ENCODE assay signal across 8 cellular contexts in the genomic region with DNA sequence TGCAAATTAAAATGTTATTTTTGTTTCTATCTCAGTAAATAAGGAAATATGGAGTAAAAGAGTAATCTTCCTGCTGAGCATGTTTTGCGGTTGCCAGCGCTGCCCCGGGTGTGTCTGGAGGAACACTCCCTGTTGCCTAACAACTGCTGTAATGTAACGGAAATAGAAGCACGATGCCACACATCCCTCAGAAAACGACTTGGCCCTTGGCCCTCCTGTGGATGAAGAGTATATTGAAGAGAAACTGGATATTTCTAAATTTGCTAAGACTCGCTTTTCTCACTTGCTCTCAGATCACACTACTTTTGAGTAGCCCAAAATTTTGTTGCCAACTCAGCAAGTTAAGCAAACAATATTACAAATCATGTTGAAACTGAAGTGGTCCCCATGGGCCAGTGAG. TPM values are rescaled to one million over a fixed set of nuclear protein-coding genes. Genes with fewer than 3 reads are reported as not detected.
DNase-seq lines count a peak whose midpoint lies in the region; ATAC-seq and TF ChIP-seq lines count a peak whose summit lies in the region.

No MANE protein-coding gene starts in this region.

- peak overlapping the region; percentile 11 for H3K27ac Mint-ChIP-seq in nephron progenitor cell

- intact Hi-C loops in esophagus squamous epithelium (cut with DNase I) (no loop called here), upper lobe of right lung (cut with DNase I) (no loop called here)

- no peaks in the 10 kb centered on the region for H3K9me3 ChIP-seq in HEK293 (ENCODE audit: control insufficient read depth, insufficient read depth, low read depth, low read length)
- no peaks in the 10 kb centered on the region for H3K9me3 ChIP-seq in esophagus squamous epithelium
- H3K9me3 ChIP-seq in upper lobe of right lung: no peaks in the 10 kb centered on the region

- H3K36me3 Mint-ChIP-seq in nephron progenitor cell (ENCODE audit: low read depth): peaks cover 15% of the 10 kb centered on the region

- ATAC-seq in upper lobe of right lung (peak; percentile 96), HG03025 (IDR thresholded peaks at IDR 0.05; ENCODE audit: low FRiP score, unreplicated experiment) (no peak)

- WGBS in esophagus squamous epithelium, 2 donors: 4 to 15% methylated on average over 7 of the region's 7 CpGs

- DNase-seq in GM10248 (ENCODE audit: extremely low spot score) (peak; percentile 46), NCI-H748 (lab: John Stamatoyannopoulos, UW; ENCODE audit: unreplicated experiment) (peak; percentile 13), esophagus squamous epithelium (lab: John Stamatoyannopoulos, UW) (peak; percentile 18), nephron progenitor cell (no peak), upper lobe of right lung (peak; percentile 86)
- DNase-seq in activated T-cell treated with anti-CD3 and anti-CD28 coated beads, Interleukin-2, amount 50 U/mL, for 1 hour: peak; percentile 52

- no peaks in the 10 kb centered on the region for H3K4me1 ChIP-seq in HEK293 (ENCODE audit: control insufficient read depth, insufficient read depth, low read length)
- peaks cover 0 to 10% (median 5%) of the 10 kb centered on the region in 3 donors for H3K4me1 ChIP-seq in esophagus squamous epithelium
- H3K4me1 ChIP-seq in upper lobe of right lung: no peaks in the 10 kb centered on the region

- peak; percentile 5 for TF ChIP-seq CTCF in GM10248 (IDR thresholded peaks at IDR 0.05; ENCODE audit: control extremely low read depth, extremely low read depth, low read depth, missing control alignments)
- no peak for TF ChIP-seq CTCF in HEK293 (tag by site-specific recombination; IDR thresholded peaks at IDR 0.05)
- peak in 4 of 6 experiments; percentile 26 to 65 (median 43) for TF ChIP-seq CTCF in esophagus squamous epithelium (IDR thresholded peaks at IDR 0.05)
- no peak for TF ChIP-seq CTCF in nephron progenitor cell (IDR thresholded peaks at IDR 0.05)
- TF ChIP-seq CTCF in upper lobe of right lung (IDR thresholded peaks at IDR 0.05): peak; percentile 50

- H3K36me3 ChIP-seq in HEK293 (ENCODE audit: control insufficient read depth in 2 of 2, insufficient read depth in 1 of 2, low read length in 2 of 2) (no peaks in the 10 kb centered on the region), esophagus squamous epithelium (no peaks in the 10 kb centered on the region), upper lobe of right lung (no peaks in the 10 kb centered on the region)

- H3K27ac ChIP-seq in HEK293 (ENCODE audit: extremely low read depth, low read depth, low read length) (no peak overlapping the region), esophagus squamous epithelium (peak overlapping the region in 1 of 4 donors; percentile 10), upper lobe of right lung (no peak overlapping the region)

- CTCF ChIA-PET in GM10248 (lab: Yijun Ruan, JAX) (interaction anchor here (1.7 to 4.4 kb wide), 5 partner anchors 25 to 74 kb away, joined by 4 to 18 read pairs (median 7); no protein-coding TSS in a partner anchor), HEK293 (lab: Yijun Ruan, JAX) (interaction anchor here (0.6 to 2.7 kb wide), 4 partner anchors 27 to 70 kb away, joined by 3 to 12 read pairs (median 6); no protein-coding TSS in a partner anchor)

- H3K27me3 ChIP-seq in esophagus squamous epithelium (no peaks in the 10 kb centered on the region), upper lobe of right lung (no peaks in the 10 kb centered on the region)

- no peak overlapping the region for H3K4me3 Mint-ChIP-seq in nephron progenitor cell

- POLR2A ChIA-PET in GM10248 (lab: Yijun Ruan, JAX): no interaction called here
- POLR2A ChIA-PET in HEK293 (lab: Yijun Ruan, JAX): no interaction called here

- peaks cover 18% of the 10 kb centered on the region for H3K27me3 Mint-ChIP-seq in nephron progenitor cell (ENCODE audit: low read depth, poor library complexity)

- no peak overlapping the region for H3K4me3 ChIP-seq in HEK293 (ENCODE audit: low read depth, low read length)
- H3K4me3 ChIP-seq in esophagus squamous epithelium: no peak overlapping the region
- no peak overlapping the region for H3K4me3 ChIP-seq in upper lobe of right lung

- no peak for TF ChIP-seq POLR2A in esophagus squamous epithelium (IDR thresholded peaks at IDR 0.05)

- H3K4me1 Mint-ChIP-seq in nephron progenitor cell: peaks cover 5% of the 10 kb centered on the region

- no peaks in the 10 kb centered on the region for H3K9me3 Mint-ChIP-seq in nephron progenitor cell

TF ChIP-seq in HEK293, 187 proteins besides CTCF, POLR2A, EP300 and RAD21 (continues in another document):
- peak; percentile 48; the same call in 1 of the 2 replicates for TF ChIP-seq SCRT2 (tag by site-specific recombination; IDR thresholded peaks at IDR 0.05)
- TF ChIP-seq GFI1B (tag by site-specific recombination; IDR thresholded peaks at IDR 0.05): no peak
- TF ChIP-seq ZNF600 (tag by site-specific recombination; IDR thresholded peaks at IDR 0.05): 0 out of 2 replicates have a peak, but pooled peaks have one; percentile 13
- TF ChIP-seq ZBTB44 (tag by site-specific recombination; IDR thresholded peaks at IDR 0.05): no peak
- TF ChIP-seq ZNF23 (tag by site-specific recombination; IDR thresholded peaks at IDR 0.05; ENCODE audit: borderline replicate concordance): no peak
- peak; percentile 53; the same call in 1 of the 2 replicates for TF ChIP-seq ZNF664 (tag by site-specific recombination; IDR thresholded peaks at IDR 0.05)
- TF ChIP-seq, protein P1, sequence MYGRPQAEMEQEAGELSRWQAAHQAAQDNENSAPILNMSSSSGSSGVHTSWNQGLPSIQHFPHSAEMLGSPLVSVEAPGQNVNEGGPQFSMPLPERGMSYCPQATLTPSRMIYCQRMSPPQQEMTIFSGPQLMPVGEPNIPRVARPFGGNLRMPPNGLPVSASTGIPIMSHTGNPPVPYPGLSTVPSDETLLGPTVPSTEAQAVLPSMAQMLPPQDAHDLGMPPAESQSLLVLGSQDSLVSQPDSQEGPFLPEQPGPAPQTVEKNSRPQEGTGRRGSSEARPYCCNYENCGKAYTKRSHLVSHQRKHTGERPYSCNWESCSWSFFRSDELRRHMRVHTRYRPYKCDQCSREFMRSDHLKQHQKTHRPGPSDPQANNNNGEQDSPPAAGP (tag by site-specific recombination; IDR thresholded peaks at IDR 0.05): peak; percentile 61; the same call in 1 of the 2 replicates
- TF ChIP-seq ZNF394 (tag by site-specific recombination; IDR thresholded peaks at IDR 0.05; ENCODE audit: borderline replicate concordance): peak; percentile 23; the same call in 1 of the 2 replicates
- TF ChIP-seq KLF1 (tag by site-specific recombination; IDR thresholded peaks at IDR 0.05): peak; percentile 34; the same call in 1 of the 2 replicates
- TF ChIP-seq ZNF223 (tag by site-specific recombination; IDR thresholded peaks at IDR 0.05): no peak
- no peak for TF ChIP-seq ZSCAN18 (tag by site-specific recombination; IDR thresholded peaks at IDR 0.05)
- peak; percentile 20; the same call in 1 of the 2 replicates for TF ChIP-seq PRDM6 (tag by site-specific recombination; IDR thresholded peaks at IDR 0.05)
- peak; percentile 58; the same call in 1 of the 2 replicates for TF ChIP-seq PRDM1 (tag by site-specific recombination; IDR thresholded peaks at IDR 0.05)
- TF ChIP-seq ZNF366 (tag by site-specific recombination; conservative IDR thresholded peaks at IDR 0.05): peak; percentile 57
- TF ChIP-seq ZNF623 (tag by site-specific recombination; IDR thresholded peaks at IDR 0.05): no peak
- TF ChIP-seq ZNF660 (tag by site-specific recombination; IDR thresholded peaks at IDR 0.05): peak; percentile 51; the same call in 1 of the 2 replicates
- 0 out of 2 replicates have a peak, but pooled peaks have one; percentile 41 for TF ChIP-seq WT1 (tag by site-specific recombination; IDR thresholded peaks at IDR 0.05)
- no peak for TF ChIP-seq ZNF843 (tag by site-specific recombination; IDR thresholded peaks at IDR 0.05)
- TF ChIP-seq ZNF629 (tag by site-specific recombination; IDR thresholded peaks at IDR 0.05): 0 out of 2 replicates have a peak, but pooled peaks have one; percentile 45

RNA-seq across cellular contexts. Expression of gene CX3CR1, which starts 18.9 kb away (rescaled TPM):
- under 1 TPM in 3 of 4 donors, not detected in 1; 0.35 to 0.57 (median 0.44) TPM for total RNA-seq in esophagus squamous epithelium
- 8.3 TPM for total RNA-seq in upper lobe of right lung

Comparison
In these comparisons a context has a peak if more than half of its experiments do, and no peak if none do; other contexts are left out.
1. CTCF ChIP-seq: peak in GM10248 (single experiment), esophagus squamous epithelium (4 of 6) and upper lobe of right lung (single experiment); none in HEK293 (single experiment) and nephron progenitor cell (single experiment).